In the genomic region with DNA sequence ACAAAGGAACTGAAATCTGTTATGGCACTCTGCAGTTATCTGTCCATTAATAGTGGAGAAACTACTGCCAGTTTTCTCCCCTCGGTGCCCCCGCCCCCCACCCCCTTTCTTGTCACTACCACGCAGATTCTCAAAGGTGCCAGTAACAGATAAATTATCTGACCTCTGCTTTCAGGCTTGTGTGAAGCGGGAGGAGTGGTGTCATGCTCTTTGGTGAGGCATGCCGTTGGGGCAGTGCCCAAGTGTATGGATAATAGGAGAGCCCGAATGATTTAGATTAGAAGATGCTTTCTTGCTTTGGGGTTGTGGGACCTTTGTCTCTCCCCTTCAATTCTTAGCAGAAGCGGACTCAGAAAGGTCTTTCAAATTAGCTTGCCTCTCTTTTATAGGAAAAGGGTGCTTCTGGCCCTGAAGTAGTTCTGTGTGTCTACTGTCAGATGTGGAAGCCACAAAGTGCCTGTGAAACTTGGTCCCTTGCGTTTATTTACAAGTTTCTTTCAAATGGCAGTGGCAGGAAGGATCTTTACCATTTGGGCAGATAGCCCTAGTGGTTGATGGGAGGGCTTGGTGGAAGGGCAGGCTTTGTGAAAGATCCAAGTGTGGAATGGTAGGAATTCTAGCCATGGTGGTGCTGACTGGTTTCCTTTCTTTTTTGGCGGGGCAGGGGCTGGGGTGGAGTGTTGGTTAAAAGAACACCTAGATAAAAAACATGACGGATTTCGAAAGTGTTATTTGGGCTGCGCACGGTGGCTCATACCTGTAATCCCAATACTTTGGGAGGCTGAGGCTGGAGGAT, we compare ENCODE assay signal across 17 cellular contexts.
"Had no signal": no experiment of that assay in that cellular context is flagged by ENCODE, and none has a peak within 500 bp of the region (broad histone marks: within the 10 kb centered on the region; RNA-seq: fewer than 3 reads in every experiment).

No MANE protein-coding gene starts in this region.

- DNase-seq: activated CD4-positive, alpha-beta memory T cell treated with anti-CD3 and anti-CD28 coated beads, Interleukin-2, amount 10 ng/mL, durations not matched to agents 7 days and 5 days; activated CD4-positive, alpha-beta T cell treated with anti-CD3 and anti-CD28 coated beads for 36 hours; activated CD8-positive, alpha-beta memory T cell treated with anti-CD3 and anti-CD28 coated beads, Interleukin-2, amount 10 ng/mL, durations not matched to agents 7 days and 5 days; activated naive CD8-positive, alpha-beta T cell treated with anti-CD3 and anti-CD28 coated beads for 36 hours; amniotic stem cell; dermis blood vessel endothelial cell; effector memory CD4-positive, alpha-beta T cell; kidney; right cardiac atrium; stimulated activated CD4-positive, alpha-beta T cell treated with anti-CD3 and anti-CD28 coated beads, Interleukin-2, amount 100 ng/mL, for 24 hours; stimulated activated naive CD4-positive, alpha-beta T cell treated with Interleukin-2 at 50 U/mL for 16 hours; tibial artery; WERI-Rb-1 had no signal

- H2AFZ ChIP-seq: hepatocyte had no signal

- H3K27ac ChIP-seq: cardiac muscle cell, hepatocyte, prostate gland, tibial artery, WERI-Rb-1 had no signal

- H3K4me2 ChIP-seq: hepatocyte had no signal

- H3K9me3 ChIP-seq: prostate gland, tibial artery had no signal

- H3K27me3 ChIP-seq: cardiac muscle cell, hepatocyte, tibial artery had no signal

- H3K36me3 ChIP-seq: cardiac muscle cell, prostate gland, tibial artery, WERI-Rb-1 had no signal

- H3K4me1 ChIP-seq: prostate gland, tibial artery had no signal

- H3K4me3 ChIP-seq: cardiac muscle cell, hepatocyte, lung, prostate gland, tibial artery had no signal
